1 cellular context compared by ENCODE assay signal in genomic region chr1:156707027-156707426, GRCh38.
TF ChIP-seq lines count a peak whose summit lies in the region.

No MANE protein-coding gene starts in this region.

TF ChIP-seq in H1, 55 proteins besides CTCF, POLR2A, EP300 and RAD21:
- TF ChIP-seq EZH2 (IDR thresholded peaks at IDR 0.05; ENCODE audit: low read depth, low read length, severe bottlenecking), result no peak
- TF ChIP-seq SP4 (IDR thresholded peaks at IDR 0.05; ENCODE audit: low read length), result no peak
- no peak for TF ChIP-seq YY1 (IDR thresholded peaks at IDR 0.05; ENCODE audit: low read depth, low read length)
